ENCODE assay signal across 8 cellular contexts in the genomic region with DNA sequence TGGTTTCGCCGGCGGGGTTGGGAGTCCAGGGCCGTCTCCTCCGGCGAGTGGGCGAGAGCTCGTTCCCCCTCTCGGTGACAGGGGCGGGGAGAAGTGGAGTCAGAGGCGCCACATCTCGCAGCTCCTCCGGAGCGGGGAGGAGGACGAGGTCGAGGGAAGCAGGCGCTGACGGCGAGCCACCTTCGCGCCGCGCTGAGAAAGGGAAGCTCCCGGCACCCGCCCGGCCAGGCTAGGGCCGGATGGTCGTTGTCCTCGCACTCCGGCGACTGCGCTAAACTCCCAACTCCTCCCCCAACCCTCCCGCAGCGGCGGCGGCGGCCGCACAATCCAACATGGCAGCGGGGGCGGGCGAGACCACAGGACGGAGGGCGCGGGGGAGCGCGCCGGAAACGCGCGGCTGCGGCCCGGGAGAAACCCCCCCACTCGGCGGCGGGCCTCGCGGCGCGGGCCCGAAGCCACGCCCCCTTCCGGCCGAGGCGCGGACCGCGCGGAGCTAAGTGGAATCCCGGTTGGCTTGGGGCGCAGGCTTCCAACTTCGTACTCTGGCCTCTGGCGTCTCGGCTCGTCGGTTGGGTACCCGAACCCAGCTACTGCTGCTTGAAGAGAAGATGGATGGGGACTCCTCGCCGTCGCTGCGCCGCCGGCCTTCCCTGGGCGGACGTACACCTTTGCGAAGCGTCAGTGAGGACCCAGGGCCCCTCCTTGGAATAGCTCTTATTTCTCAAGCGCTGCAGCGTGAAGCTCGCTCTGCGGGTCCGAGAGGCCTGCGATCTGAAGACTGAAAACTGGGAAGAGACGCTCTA. TPM values are rescaled to one million over a fixed set of nuclear protein-coding genes. Genes with fewer than 3 reads are reported as not detected.
A peak's percentile ranks its signal among the peaks of the same experiment; 100 is the strongest.
DNase-seq lines count a peak whose midpoint lies in the region; ATAC-seq and TF ChIP-seq lines count a peak whose summit lies in the region.

WASL (minus strand) TSS at position 270 of the 803 bp plus-strand sequence; CDS start at position 1, 269 bp downstream.

- DNase-seq in ELF-1 (ENCODE audit: low read depth, low spot score) (peak; percentile 97), H4 (ENCODE audit: low spot score) (peak; percentile 85), LNCaP clone FGC (ENCODE audit: low read depth) (peak; percentile 58), RWPE2 (ENCODE audit: low spot score) (peak; percentile 80), activated gamma-delta T cell treated with Interleukin-2 at 50 U/mL for 16 hours (peak; percentile 85), fibroblast of villous mesenchyme (ENCODE audit: low read depth) (peak; percentile 93)
- DNase-seq in stimulated activated naive CD8-positive, alpha-beta T cell treated with anti-CD3 and anti-CD28 coated beads, Interleukin-15, amount 100 ng/mL, for 72 hours, result peak; percentile 90 to 91

- H3K4me3 Mint-ChIP-seq in stimulated activated naive CD8-positive, alpha-beta T cell treated with anti-CD3 and anti-CD28 coated beads, Interleukin-15, amount 100 ng/mL, for 72 hours, result peak within 1 kb of the TSS; percentile 95 to 98

- H3K9ac ChIP-seq in neural cell (ENCODE audit: low read length), result peak within 1 kb of the TSS; percentile 94

- H3K27ac Mint-ChIP-seq in stimulated activated naive CD8-positive, alpha-beta T cell treated with anti-CD3 and anti-CD28 coated beads, Interleukin-15, amount 100 ng/mL, for 72 hours, result peak within 1 kb of the TSS; percentile 93 to 98

- peak within 1 kb of the TSS; percentile 75 for H2AFZ ChIP-seq in neural cell (ENCODE audit: low read depth, low read length)

- no peaks in the 10 kb centered on the region for H4K20me1 ChIP-seq in neural cell (ENCODE audit: insufficient read depth)

- no peaks in the 10 kb centered on the region for H3K9me3 Mint-ChIP-seq in stimulated activated naive CD8-positive, alpha-beta T cell treated with anti-CD3 and anti-CD28 coated beads, Interleukin-15, amount 100 ng/mL, for 72 hours

- H3K4me2 ChIP-seq in neural cell (ENCODE audit: low read length), result peak within 1 kb of the TSS; percentile 92

- H3K36me3 ChIP-seq in RWPE2 (ENCODE audit: low read depth), result no peaks in the 10 kb centered on the region; the same call in 1 of the 2 replicates
- no peaks in the 10 kb centered on the region for H3K36me3 ChIP-seq in neural cell (ENCODE audit: insufficient read depth, low read length)

- H3K27me3 Mint-ChIP-seq in stimulated activated naive CD8-positive, alpha-beta T cell treated with anti-CD3 and anti-CD28 coated beads, Interleukin-15, amount 100 ng/mL, for 72 hours, result no peaks in the 10 kb centered on the region

- H3K27ac ChIP-seq in RWPE2 (ENCODE audit: poor library complexity, severe bottlenecking), result peak within 1 kb of the TSS; percentile 89
- H3K27ac ChIP-seq in neural cell (ENCODE audit: low read length), result peak within 1 kb of the TSS; percentile 93

- peaks cover 61% of the 10 kb centered on the region for H3K79me2 ChIP-seq in neural cell (replicated peaks; ENCODE audit: insufficient read depth, low read length)

- no peaks in the 10 kb centered on the region for H3K27me3 ChIP-seq in RWPE2 (ENCODE audit: insufficient read depth, poor library complexity, severe bottlenecking)
- H3K27me3 ChIP-seq in neural cell (ENCODE audit: insufficient read depth, low read depth, low read length), result no peaks in the 10 kb centered on the region

- H3K9me3 ChIP-seq in RWPE2 (ENCODE audit: severe bottlenecking) (no peaks in the 10 kb centered on the region), neural cell (ENCODE audit: low read length) (no peaks in the 10 kb centered on the region)

- H3K4me1 ChIP-seq in RWPE2 (ENCODE audit: insufficient read depth, poor library complexity, severe bottlenecking), result peaks cover 32% of the 10 kb centered on the region

- H3K4me1 Mint-ChIP-seq in stimulated activated naive CD8-positive, alpha-beta T cell treated with anti-CD3 and anti-CD28 coated beads, Interleukin-15, amount 100 ng/mL, for 72 hours, result peaks cover 52% of the 10 kb centered on the region

- peak; percentile 74 for ATAC-seq in RWPE2 (ENCODE audit: low read depth)
- peak; percentile 84 for ATAC-seq in stimulated activated naive CD8-positive, alpha-beta T cell treated with anti-CD3 and anti-CD28 coated beads, Interleukin-15, amount 100 ng/mL, for 72 hours

- 0 out of 2 replicates have a peak, but pooled peaks have one; percentile 9 for TF ChIP-seq CTCF in LNCaP clone FGC (IDR thresholded peaks at IDR 0.05; ENCODE audit: control insufficient read depth, extremely low read depth, insufficient read depth)
- TF ChIP-seq CTCF in RWPE2 (IDR thresholded peaks at IDR 0.05; ENCODE audit: poor library complexity, severe bottlenecking), result no peak
- no peak for TF ChIP-seq CTCF in fibroblast of villous mesenchyme (IDR thresholded peaks at IDR 0.05; ENCODE audit: insufficient read depth, low read depth, low read length)
- TF ChIP-seq CTCF in neural cell (IDR thresholded peaks at IDR 0.05; ENCODE audit: poor library complexity, severe bottlenecking), result peak; percentile 46

- peaks cover 11% of the 10 kb centered on the region for H3F3A ChIP-seq in neural cell (ENCODE audit: insufficient read depth, low read length, poor library complexity, severe bottlenecking)

- H3K4me3 ChIP-seq in LNCaP clone FGC (ENCODE audit: low read depth, low read length) (peak within 1 kb of the TSS; percentile 91), RWPE2 (ENCODE audit: severe bottlenecking) (peak within 1 kb of the TSS; percentile 64), fibroblast of villous mesenchyme (ENCODE audit: low read depth, low read length) (peak within 1 kb of the TSS; percentile 95), neural cell (ENCODE audit: low read length) (peak within 1 kb of the TSS; percentile 80)

- no peaks in the 10 kb centered on the region for H3K9me2 ChIP-seq in neural cell (ENCODE audit: insufficient read depth, low read length)

- peak; percentile 74 for TF ChIP-seq EP300 in neural cell (conservative IDR thresholded peaks at IDR 0.05; ENCODE audit: poor library complexity, severe bottlenecking)

- TF ChIP-seq RAD21 in neural cell (conservative IDR thresholded peaks at IDR 0.05), result peak; percentile 29

TF ChIP-seq in neural cell, 6 proteins besides CTCF, POLR2A, EP300 and RAD21:
- peak; percentile 95 for TF ChIP-seq POLR2AphosphoS5 (IDR thresholded peaks at IDR 0.05)
- no peak for TF ChIP-seq SMC3 (conservative IDR thresholded peaks at IDR 0.05; ENCODE audit: poor library complexity)
- TF ChIP-seq TAF1 (IDR thresholded peaks at IDR 0.05; ENCODE audit: low read depth), result peak; percentile 93
- TF ChIP-seq REST (IDR thresholded peaks at IDR 0.05; ENCODE audit: borderline replicate concordance), result peak; percentile 80

RNA-seq across cellular contexts. Expression of gene WASL, which starts in this region (rescaled TPM):
- 7.9 and 12.8 TPM in 2 replicates for total RNA-seq in H4 (2014; rRNA removed; shearing (Covaris generic))
- total RNA-seq in fibroblast of villous mesenchyme, result 18.0 and 22.5 TPM in 2 replicates
- polyA plus RNA-seq in neural cell, result 22.5 and 22.6 TPM in 2 replicates
- polyA minus RNA-seq in neural cell, result 47.0 and 59.2 TPM in 2 replicates

Comparison
In these comparisons a context has a peak if more than half of its experiments do, and no peak if none do; other contexts are left out.
1. Peak in every context shown above with its lines: DNase-seq, ATAC-seq, H3K4me3 ChIP-seq and H3K27ac ChIP-seq.
2. CTCF ChIP-seq: peak in LNCaP clone FGC (single experiment) and neural cell (single experiment); none in RWPE2 (single experiment) and fibroblast of villous mesenchyme (single experiment).